In genomic region chr6:42224222-42225042, GRCh38 we compare ENCODE assay signal across 8 cellular contexts. TPM values are rescaled to one million over a fixed set of nuclear protein-coding genes. Genes with fewer than 3 reads are reported as not detected.
DNase-seq lines count a peak whose midpoint lies in the region; ATAC-seq and TF ChIP-seq lines count a peak whose summit lies in the region.

No MANE protein-coding gene starts in this region.

- peaks cover 29% of the 10 kb centered on the region for H3K4me1 Mint-ChIP-seq in activated T-cell treated with anti-CD3 and anti-CD28 coated beads, Interleukin-2, amount 50 U/mL, for 24 hours (ENCODE audit: low read depth)
- peaks cover 19% of the 10 kb centered on the region for H3K4me1 Mint-ChIP-seq in chondrocyte (ENCODE audit: low read depth)

- peak; percentile 94 for ATAC-seq in HG02610 (IDR thresholded peaks at IDR 0.05; ENCODE audit: unreplicated experiment)

- no peak for TF ChIP-seq CTCF in chondrocyte (IDR thresholded peaks at IDR 0.05)

- H3K27ac Mint-ChIP-seq in activated T-cell treated with anti-CD3 and anti-CD28 coated beads, Interleukin-2, amount 50 U/mL, for 24 hours = peak overlapping the region; percentile 92
- no peak overlapping the region for H3K27ac Mint-ChIP-seq in chondrocyte (ENCODE audit: unreplicated experiment)

- H3K4me3 Mint-ChIP-seq in activated T-cell treated with anti-CD3 and anti-CD28 coated beads, Interleukin-2, amount 50 U/mL, for 24 hours = peak overlapping the region; percentile 59
- H3K4me3 Mint-ChIP-seq in chondrocyte (ENCODE audit: unreplicated experiment) = no peak overlapping the region

- H3K36me3 Mint-ChIP-seq in activated T-cell treated with anti-CD3 and anti-CD28 coated beads, Interleukin-2, amount 50 U/mL, for 24 hours (ENCODE audit: low read depth) = peaks cover 22% of the 10 kb centered on the region
- no peaks in the 10 kb centered on the region for H3K36me3 Mint-ChIP-seq in chondrocyte (ENCODE audit: low read depth)

- no peak for DNase-seq in activated T-cell treated with anti-CD3 and anti-CD28 coated beads, Interleukin-2, amount 50 U/mL, for 24 hours
- DNase-seq in activated T-cell treated with anti-CD3 and anti-CD28 coated beads for 4 hours (no peak), OCI-M1 (lab: John Stamatoyannopoulos, UW) (peak; percentile 37), glomerular visceral epithelial cell (ENCODE audit: extremely low spot score) (peak; percentile 75), NCI-H1436 (lab: John Stamatoyannopoulos, UW) (no peak), chondrocyte (ENCODE audit: low spot score) (no peak), globus pallidus (ENCODE audit: low spot score) (no peak)

- H3K27me3 Mint-ChIP-seq in activated T-cell treated with anti-CD3 and anti-CD28 coated beads, Interleukin-2, amount 50 U/mL, for 24 hours = no peaks in the 10 kb centered on the region
- no peaks in the 10 kb centered on the region for H3K27me3 Mint-ChIP-seq in chondrocyte (ENCODE audit: low read depth)

- H3K9me3 Mint-ChIP-seq in activated T-cell treated with anti-CD3 and anti-CD28 coated beads, Interleukin-2, amount 50 U/mL, for 24 hours = no peaks in the 10 kb centered on the region
- no peaks in the 10 kb centered on the region for H3K9me3 Mint-ChIP-seq in chondrocyte (ENCODE audit: low read depth)

RNA-seq across cellular contexts. Expression of gene MRPS10, which starts 6.8 kb away (rescaled TPM):
- 26.9 to 31.7 TPM (median 28.8 TPM) in 3 replicates for total RNA-seq in chondrocyte

RNA-seq across cellular contexts. Expression of gene GUCA1B, which starts 29.7 kb away (rescaled TPM):
- total RNA-seq in chondrocyte = 0.54 to 1.1 TPM (median 0.77 TPM) in 3 replicates

RNA-seq across cellular contexts. Expression of gene GUCA1A, which starts 51.3 kb away (rescaled TPM):
- total RNA-seq in chondrocyte = 0.38 TPM in 1 of 3 replicates, not detected in the others

Comparison
In these comparisons a context has a peak if more than half of its experiments do, and no peak if none do; other contexts are left out.
1. DNase-seq: peak in OCI-M1 (single experiment) and glomerular visceral epithelial cell (single experiment); none in activated T-cell treated with anti-CD3 and anti-CD28 coated beads, Interleukin-2, amount 50 U/mL, for 24 hours (single experiment), activated T-cell treated with anti-CD3 and anti-CD28 coated beads for 4 hours (single experiment), NCI-H1436 (single experiment), chondrocyte (single experiment) and globus pallidus (single experiment).